ENCODE assay signal across 1 cellular context in the genomic region with DNA sequence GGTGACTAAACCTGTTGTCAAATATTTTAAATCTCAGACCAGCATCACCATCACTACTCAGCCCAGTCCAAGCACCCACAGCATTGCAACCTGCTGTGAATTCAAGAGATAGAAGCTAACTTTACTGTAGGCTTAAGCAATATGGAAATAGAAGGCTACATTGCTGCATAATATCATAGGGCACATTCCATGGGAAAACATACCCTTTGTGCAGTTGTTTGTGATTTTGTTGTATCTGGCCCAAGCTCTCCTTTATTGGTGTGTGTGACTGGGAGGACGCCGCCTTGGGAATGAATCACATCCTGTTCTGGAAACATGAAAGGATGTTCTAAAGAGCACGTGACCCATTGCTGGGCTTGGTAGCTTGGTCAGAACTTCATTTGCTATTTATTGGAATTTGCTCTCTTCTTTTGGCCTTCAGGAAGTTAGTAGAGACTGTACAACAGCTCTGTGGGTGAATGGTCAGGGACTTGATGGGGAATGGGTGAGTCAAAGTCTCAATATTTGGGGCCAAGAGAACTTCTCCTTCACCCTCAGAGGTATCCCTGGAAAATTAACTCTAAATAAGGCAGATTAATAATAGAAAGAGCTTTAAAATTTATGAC.
TF ChIP-seq lines count a peak whose summit lies in the region.

No MANE protein-coding gene starts in this region.

TF ChIP-seq in HepG2, 621 proteins besides CTCF, POLR2A, EP300 and RAD21 (continued from another document and continues in another):
- TF ChIP-seq, protein P1, sequence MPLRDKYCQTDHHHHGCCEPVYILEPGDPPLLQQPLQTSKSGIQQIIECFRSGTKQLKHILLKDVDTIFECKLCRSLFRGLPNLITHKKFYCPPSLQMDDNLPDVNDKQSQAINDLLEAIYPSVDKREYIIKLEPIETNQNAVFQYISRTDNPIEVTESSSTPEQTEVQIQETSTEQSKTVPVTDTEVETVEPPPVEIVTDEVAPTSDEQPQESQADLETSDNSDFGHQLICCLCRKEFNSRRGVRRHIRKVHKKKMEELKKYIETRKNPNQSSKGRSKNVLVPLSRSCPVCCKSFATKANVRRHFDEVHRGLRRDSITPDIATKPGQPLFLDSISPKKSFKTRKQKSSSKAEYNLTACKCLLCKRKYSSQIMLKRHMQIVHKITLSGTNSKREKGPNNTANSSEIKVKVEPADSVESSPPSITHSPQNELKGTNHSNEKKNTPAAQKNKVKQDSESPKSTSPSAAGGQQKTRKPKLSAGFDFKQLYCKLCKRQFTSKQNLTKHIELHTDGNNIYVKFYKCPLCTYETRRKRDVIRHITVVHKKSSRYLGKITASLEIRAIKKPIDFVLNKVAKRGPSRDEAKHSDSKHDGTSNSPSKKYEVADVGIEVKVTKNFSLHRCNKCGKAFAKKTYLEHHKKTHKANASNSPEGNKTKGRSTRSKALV (CRISPR knock-in tag; IDR thresholded peaks at IDR 0.05): peak; percentile 37; the same call in 1 of the 2 replicates
- TF ChIP-seq, protein P2, sequence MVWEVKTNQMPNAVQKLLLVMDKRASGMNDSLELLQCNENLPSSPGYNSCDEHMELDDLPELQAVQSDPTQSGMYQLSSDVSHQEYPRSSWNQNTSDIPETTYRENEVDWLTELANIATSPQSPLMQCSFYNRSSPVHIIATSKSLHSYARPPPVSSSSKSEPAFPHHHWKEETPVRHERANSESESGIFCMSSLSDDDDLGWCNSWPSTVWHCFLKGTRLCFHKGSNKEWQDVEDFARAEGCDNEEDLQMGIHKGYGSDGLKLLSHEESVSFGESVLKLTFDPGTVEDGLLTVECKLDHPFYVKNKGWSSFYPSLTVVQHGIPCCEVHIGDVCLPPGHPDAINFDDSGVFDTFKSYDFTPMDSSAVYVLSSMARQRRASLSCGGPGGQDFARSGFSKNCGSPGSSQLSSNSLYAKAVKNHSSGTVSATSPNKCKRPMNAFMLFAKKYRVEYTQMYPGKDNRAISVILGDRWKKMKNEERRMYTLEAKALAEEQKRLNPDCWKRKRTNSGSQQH (CRISPR knock-in tag; IDR thresholded peaks at IDR 0.05; ENCODE audit: low read depth): no peak
- no peak for TF ChIP-seq KDM1A (CRISPR knock-in tag; IDR thresholded peaks at IDR 0.05)
- 0 out of 2 replicates have a peak, but pooled peaks have one; percentile 13 for TF ChIP-seq ZNF263 (CRISPR knock-in tag; IDR thresholded peaks at IDR 0.05)
- TF ChIP-seq TCF12 (IDR thresholded peaks at IDR 0.05): no peak
- peak; percentile 46; the same call in 1 of the 2 replicates for TF ChIP-seq TCF12 (CRISPR knock-in tag; IDR thresholded peaks at IDR 0.05)
- TF ChIP-seq, protein P3, sequence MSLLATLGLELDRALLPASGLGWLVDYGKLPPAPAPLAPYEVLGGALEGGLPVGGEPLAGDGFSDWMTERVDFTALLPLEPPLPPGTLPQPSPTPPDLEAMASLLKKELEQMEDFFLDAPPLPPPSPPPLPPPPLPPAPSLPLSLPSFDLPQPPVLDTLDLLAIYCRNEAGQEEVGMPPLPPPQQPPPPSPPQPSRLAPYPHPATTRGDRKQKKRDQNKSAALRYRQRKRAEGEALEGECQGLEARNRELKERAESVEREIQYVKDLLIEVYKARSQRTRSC (CRISPR knock-in tag; IDR thresholded peaks at IDR 0.05; ENCODE audit: low read depth): no peak
- TF ChIP-seq ZNF430 (CRISPR knock-in tag; IDR thresholded peaks at IDR 0.05): peak; percentile 85; the same call in 1 of the 2 replicates
- TF ChIP-seq ZNF776 (CRISPR knock-in tag; IDR thresholded peaks at IDR 0.05): no peak
- TF ChIP-seq ZNF317 (CRISPR knock-in tag; IDR thresholded peaks at IDR 0.05): peak; percentile 68; the same call in 1 of the 2 replicates
- no peak; the same call in 1 of the 2 replicates for TF ChIP-seq ZNF792 (CRISPR knock-in tag; IDR thresholded peaks at IDR 0.05)
- TF ChIP-seq, protein P4, sequence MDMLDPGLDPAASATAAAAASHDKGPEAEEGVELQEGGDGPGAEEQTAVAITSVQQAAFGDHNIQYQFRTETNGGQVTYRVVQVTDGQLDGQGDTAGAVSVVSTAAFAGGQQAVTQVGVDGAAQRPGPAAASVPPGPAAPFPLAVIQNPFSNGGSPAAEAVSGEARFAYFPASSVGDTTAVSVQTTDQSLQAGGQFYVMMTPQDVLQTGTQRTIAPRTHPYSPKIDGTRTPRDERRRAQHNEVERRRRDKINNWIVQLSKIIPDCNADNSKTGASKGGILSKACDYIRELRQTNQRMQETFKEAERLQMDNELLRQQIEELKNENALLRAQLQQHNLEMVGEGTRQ (IDR thresholded peaks at IDR 0.05; ENCODE audit: low read depth, low read length): peak; percentile 94
- TF ChIP-seq, protein P4 (CRISPR knock-in tag; IDR thresholded peaks at IDR 0.05; ENCODE audit: borderline replicate concordance): peak; percentile 94; the same call in 1 of the 2 replicates
- TF ChIP-seq, protein P5, sequence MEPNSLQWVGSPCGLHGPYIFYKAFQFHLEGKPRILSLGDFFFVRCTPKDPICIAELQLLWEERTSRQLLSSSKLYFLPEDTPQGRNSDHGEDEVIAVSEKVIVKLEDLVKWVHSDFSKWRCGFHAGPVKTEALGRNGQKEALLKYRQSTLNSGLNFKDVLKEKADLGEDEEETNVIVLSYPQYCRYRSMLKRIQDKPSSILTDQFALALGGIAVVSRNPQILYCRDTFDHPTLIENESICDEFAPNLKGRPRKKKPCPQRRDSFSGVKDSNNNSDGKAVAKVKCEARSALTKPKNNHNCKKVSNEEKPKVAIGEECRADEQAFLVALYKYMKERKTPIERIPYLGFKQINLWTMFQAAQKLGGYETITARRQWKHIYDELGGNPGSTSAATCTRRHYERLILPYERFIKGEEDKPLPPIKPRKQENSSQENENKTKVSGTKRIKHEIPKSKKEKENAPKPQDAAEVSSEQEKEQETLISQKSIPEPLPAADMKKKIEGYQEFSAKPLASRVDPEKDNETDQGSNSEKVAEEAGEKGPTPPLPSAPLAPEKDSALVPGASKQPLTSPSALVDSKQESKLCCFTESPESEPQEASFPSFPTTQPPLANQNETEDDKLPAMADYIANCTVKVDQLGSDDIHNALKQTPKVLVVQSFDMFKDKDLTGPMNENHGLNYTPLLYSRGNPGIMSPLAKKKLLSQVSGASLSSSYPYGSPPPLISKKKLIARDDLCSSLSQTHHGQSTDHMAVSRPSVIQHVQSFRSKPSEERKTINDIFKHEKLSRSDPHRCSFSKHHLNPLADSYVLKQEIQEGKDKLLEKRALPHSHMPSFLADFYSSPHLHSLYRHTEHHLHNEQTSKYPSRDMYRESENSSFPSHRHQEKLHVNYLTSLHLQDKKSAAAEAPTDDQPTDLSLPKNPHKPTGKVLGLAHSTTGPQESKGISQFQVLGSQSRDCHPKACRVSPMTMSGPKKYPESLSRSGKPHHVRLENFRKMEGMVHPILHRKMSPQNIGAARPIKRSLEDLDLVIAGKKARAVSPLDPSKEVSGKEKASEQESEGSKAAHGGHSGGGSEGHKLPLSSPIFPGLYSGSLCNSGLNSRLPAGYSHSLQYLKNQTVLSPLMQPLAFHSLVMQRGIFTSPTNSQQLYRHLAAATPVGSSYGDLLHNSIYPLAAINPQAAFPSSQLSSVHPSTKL (CRISPR knock-in tag; IDR thresholded peaks at IDR 0.05): peak; percentile 96
- TF ChIP-seq ZNF841 (CRISPR knock-in tag; IDR thresholded peaks at IDR 0.05; ENCODE audit: borderline replicate concordance): no peak
- 0 out of 2 replicates have a peak, but pooled peaks have one; percentile 7 for TF ChIP-seq ZNF761 (CRISPR knock-in tag; conservative IDR thresholded peaks at IDR 0.05)
- TF ChIP-seq, protein P6, sequence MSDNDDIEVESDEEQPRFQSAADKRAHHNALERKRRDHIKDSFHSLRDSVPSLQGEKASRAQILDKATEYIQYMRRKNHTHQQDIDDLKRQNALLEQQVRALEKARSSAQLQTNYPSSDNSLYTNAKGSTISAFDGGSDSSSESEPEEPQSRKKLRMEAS (IDR thresholded peaks at IDR 0.05): peak; percentile 77
- peak; percentile 97 for TF ChIP-seq MED1 (CRISPR knock-in tag; IDR thresholded peaks at IDR 0.05)
- no peak; the same call in 1 of the 2 replicates for TF ChIP-seq ZNF20 (CRISPR knock-in tag; IDR thresholded peaks at IDR 0.05)
- no peak for TF ChIP-seq AHR (CRISPR knock-in tag; IDR thresholded peaks at IDR 0.05)
- TF ChIP-seq, protein P7, sequence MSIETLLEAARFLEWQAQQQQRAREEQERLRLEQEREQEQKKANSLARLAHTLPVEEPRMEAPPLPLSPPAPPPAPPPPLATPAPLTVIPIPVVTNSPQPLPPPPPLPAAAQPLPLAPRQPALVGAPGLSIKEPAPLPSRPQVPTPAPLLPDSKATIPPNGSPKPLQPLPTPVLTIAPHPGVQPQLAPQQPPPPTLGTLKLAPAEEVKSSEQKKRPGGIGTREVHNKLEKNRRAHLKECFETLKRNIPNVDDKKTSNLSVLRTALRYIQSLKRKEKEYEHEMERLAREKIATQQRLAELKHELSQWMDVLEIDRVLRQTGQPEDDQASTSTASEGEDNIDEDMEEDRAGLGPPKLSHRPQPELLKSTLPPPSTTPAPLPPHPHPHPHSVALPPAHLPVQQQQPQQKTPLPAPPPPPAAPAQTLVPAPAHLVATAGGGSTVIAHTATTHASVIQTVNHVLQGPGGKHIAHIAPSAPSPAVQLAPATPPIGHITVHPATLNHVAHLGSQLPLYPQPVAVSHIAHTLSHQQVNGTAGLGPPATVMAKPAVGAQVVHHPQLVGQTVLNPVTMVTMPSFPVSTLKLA (IDR thresholded peaks at IDR 0.05): peak; percentile 49; the same call in 1 of the 2 replicates
- TF ChIP-seq FOSL2 (CRISPR knock-in tag; IDR thresholded peaks at IDR 0.05): peak; percentile 100
- TF ChIP-seq ZNF230 (CRISPR knock-in tag; IDR thresholded peaks at IDR 0.05): 0 out of 2 replicates have a peak, but pooled peaks have one; percentile 44
- peak; percentile 85; the same call in 1 of the 2 replicates for TF ChIP-seq FOXP1 (IDR thresholded peaks at IDR 0.05)
- peak; percentile 95 for TF ChIP-seq FOXP1 (CRISPR knock-in tag; IDR thresholded peaks at IDR 0.05)
- TF ChIP-seq, protein P8, sequence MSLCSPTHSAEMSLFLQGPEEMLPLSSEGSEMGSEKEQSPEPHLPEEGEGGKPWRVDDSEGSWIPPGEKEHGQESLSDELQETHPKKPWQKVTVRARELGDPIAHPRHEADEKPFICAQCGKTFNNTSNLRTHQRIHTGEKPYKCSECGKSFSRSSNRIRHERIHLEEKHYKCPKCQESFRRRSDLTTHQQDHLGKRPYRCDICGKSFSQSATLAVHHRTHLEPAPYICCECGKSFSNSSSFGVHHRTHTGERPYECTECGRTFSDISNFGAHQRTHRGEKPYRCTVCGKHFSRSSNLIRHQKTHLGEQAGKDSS (CRISPR knock-in tag; IDR thresholded peaks at IDR 0.05; ENCODE audit: borderline replicate concordance, low read depth): no peak; the same call in 1 of the 2 replicates
- TF ChIP-seq, protein P9, sequence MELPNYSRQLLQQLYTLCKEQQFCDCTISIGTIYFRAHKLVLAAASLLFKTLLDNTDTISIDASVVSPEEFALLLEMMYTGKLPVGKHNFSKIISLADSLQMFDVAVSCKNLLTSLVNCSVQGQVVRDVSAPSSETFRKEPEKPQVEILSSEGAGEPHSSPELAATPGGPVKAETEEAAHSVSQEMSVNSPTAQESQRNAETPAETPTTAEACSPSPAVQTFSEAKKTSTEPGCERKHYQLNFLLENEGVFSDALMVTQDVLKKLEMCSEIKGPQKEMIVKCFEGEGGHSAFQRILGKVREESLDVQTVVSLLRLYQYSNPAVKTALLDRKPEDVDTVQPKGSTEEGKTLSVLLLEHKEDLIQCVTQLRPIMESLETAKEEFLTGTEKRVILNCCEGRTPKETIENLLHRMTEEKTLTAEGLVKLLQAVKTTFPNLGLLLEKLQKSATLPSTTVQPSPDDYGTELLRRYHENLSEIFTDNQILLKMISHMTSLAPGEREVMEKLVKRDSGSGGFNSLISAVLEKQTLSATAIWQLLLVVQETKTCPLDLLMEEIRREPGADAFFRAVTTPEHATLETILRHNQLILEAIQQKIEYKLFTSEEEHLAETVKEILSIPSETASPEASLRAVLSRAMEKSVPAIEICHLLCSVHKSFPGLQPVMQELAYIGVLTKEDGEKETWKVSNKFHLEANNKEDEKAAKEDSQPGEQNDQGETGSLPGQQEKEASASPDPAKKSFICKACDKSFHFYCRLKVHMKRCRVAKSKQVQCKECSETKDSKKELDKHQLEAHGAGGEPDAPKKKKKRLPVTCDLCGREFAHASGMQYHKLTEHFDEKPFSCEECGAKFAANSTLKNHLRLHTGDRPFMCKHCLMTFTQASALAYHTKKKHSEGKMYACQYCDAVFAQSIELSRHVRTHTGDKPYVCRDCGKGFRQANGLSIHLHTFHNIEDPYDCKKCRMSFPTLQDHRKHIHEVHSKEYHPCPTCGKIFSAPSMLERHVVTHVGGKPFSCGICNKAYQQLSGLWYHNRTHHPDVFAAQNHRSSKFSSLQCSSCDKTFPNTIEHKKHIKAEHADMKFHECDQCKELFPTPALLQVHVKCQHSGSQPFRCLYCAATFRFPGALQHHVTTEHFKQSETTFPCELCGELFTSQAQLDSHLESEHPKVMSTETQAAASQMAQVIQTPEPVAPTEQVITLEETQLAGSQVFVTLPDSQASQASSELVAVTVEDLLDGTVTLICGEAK (IDR thresholded peaks at IDR 0.05): no peak
- TF ChIP-seq, protein P9 (CRISPR knock-in tag; IDR thresholded peaks at IDR 0.05): no peak; the same call in 1 of the 2 replicates
